1 cellular context compared by ENCODE assay signal in genomic region chr10:31146496-31147219, GRCh38.
TF ChIP-seq lines count a peak whose summit lies in the region.

No MANE protein-coding gene starts in this region.

TF ChIP-seq in H1, 55 proteins besides CTCF, POLR2A, EP300 and RAD21 (continued from another document):
- TF ChIP-seq CTBP2 (IDR thresholded peaks at IDR 0.05; ENCODE audit: borderline replicate concordance, insufficient read depth, insufficient read length, low read length), result no peak
- no peak for TF ChIP-seq TCF12 (IDR thresholded peaks at IDR 0.05; ENCODE audit: low read depth, low read length)
- TF ChIP-seq GTF2F1 (IDR thresholded peaks at IDR 0.05; ENCODE audit: borderline replicate concordance, low read depth, low read length), result no peak
- TF ChIP-seq ASH2L (IDR thresholded peaks at IDR 0.05; ENCODE audit: low read length), result no peak
- TF ChIP-seq SP4 (IDR thresholded peaks at IDR 0.05; ENCODE audit: low read length), result no peak
- no peak for TF ChIP-seq CHD1 (IDR thresholded peaks at IDR 0.05; ENCODE audit: low read depth, low read length)
- no peak for TF ChIP-seq SAP30 (IDR thresholded peaks at IDR 0.05; ENCODE audit: insufficient read depth, insufficient replicate concordance, low read length)
- TF ChIP-seq SRF (IDR thresholded peaks at IDR 0.05; ENCODE audit: low read depth, low read length), result no peak
